8 cellular contexts compared by ENCODE assay signal in the genomic region with DNA sequence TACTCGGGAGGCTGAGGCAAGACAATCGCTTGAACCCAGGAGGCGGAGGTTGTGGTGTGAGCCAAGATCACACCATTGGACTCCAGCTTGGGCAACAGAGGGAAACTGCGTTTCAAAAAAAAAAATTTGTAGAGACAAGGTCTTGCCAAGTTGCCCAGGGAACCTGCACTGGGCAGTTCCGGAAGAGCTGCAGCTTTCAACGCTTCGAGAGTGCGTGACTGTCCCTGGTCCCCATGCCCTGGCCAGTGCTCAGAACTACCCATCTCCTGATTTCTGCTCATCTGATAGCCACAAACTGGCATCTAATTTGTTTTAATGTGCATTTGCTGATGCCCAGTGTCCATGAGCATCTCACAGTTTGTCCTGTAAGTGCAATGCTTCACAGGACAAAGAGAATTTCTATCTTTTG. TPM values are rescaled to one million over a fixed set of nuclear protein-coding genes. Genes with fewer than 3 reads are reported as not detected.
DNase-seq lines count a peak whose midpoint lies in the region; ATAC-seq, FAIRE-seq and TF ChIP-seq lines count a peak whose summit lies in the region.

No MANE protein-coding gene starts in this region.

- peak in 1 of 2 experiments; percentile 76 for DNase-seq in A549 (ENCODE audit: low read depth in 1 of 2, low spot score in 1 of 2)
- no peak for DNase-seq in activated naive CD8-positive, alpha-beta T cell treated with anti-CD3 and anti-CD28 coated beads, Interleukin-2, amount 50 U/mL, for 24 hours
- DNase-seq in kidney: no peak
- DNase-seq in tibial artery: no peak
- DNase-seq in GM19238 (ENCODE audit: insufficient read length, low spot score): no peak
- DNase-seq in GM13977 (ENCODE audit: low spot score): no peak

- FAIRE-seq in A549 (lab: Jason Lieb, UNC): no peak
- no peak for FAIRE-seq in kidney (lab: Jason Lieb, UNC)

- no peak for TF ChIP-seq RAD21 in A549 (conservative IDR thresholded peaks at IDR 0.05 in 1 of 2, IDR thresholded peaks at IDR 0.05 in 1 of 2)

- POLR2A ChIA-PET in A549 (lab: Yijun Ruan, JAX): interaction anchor here (0.7 to 4.4 kb wide), 7 partner anchors 8 to 114 kb away, joined by 3 to 19 read pairs (median 5); a partner anchor contains a TSS

- peak overlapping the region; percentile 98 for H3K4me3 Mint-ChIP-seq in activated naive CD8-positive, alpha-beta T cell treated with anti-CD3 and anti-CD28 coated beads, Interleukin-2, amount 50 U/mL, for 24 hours

- H3K9me3 Mint-ChIP-seq in activated naive CD8-positive, alpha-beta T cell treated with anti-CD3 and anti-CD28 coated beads, Interleukin-2, amount 50 U/mL, for 24 hours: no peaks in the 10 kb centered on the region

- H3K4me2 ChIP-seq in A549: peak overlapping the region; percentile 82

- TF ChIP-seq EP300 in A549 (IDR thresholded peaks at IDR 0.05): no peak

- CTCF ChIA-PET in A549 (lab: Yijun Ruan, JAX): interaction anchor here (0.6 to 4.9 kb wide), 12 partner anchors 10 to 434 kb away, joined by 3 to 34 read pairs (median 3); no protein-coding TSS in a partner anchor

- H3K27me3 ChIP-seq in HUES48 (ENCODE audit: control insufficient read depth, insufficient read depth, low read length): no peaks in the 10 kb centered on the region
- no peaks in the 10 kb centered on the region for H3K27me3 ChIP-seq in tibial artery

- TF ChIP-seq CTCF in A549 (IDR thresholded peaks at IDR 0.05) (no peak), kidney (IDR thresholded peaks at IDR 0.05; ENCODE audit: borderline replicate concordance, extremely low read depth, insufficient read depth) (no peak), tibial artery (IDR thresholded peaks at IDR 0.05) (no peak), GM13977 (IDR thresholded peaks at IDR 0.05; ENCODE audit: extremely low read depth, insufficient read depth, missing control alignments) (no peak)

- ATAC-seq in A549 (no peak), HG03097 (IDR thresholded peaks at IDR 0.05; ENCODE audit: low FRiP score, unreplicated experiment) (no peak)
- ATAC-seq in activated naive CD8-positive, alpha-beta T cell treated with anti-CD3 and anti-CD28 coated beads, Interleukin-2, amount 50 U/mL, for 24 hours: no peak

- H3K9ac ChIP-seq in HUES48 (ENCODE audit: low read depth, low read length): no peak overlapping the region
- H3K9ac ChIP-seq in kidney (ENCODE audit: low read length in 2 of 2): no peak overlapping the region

- peaks cover 29% of the 10 kb centered on the region for H3K4me1 Mint-ChIP-seq in activated naive CD8-positive, alpha-beta T cell treated with anti-CD3 and anti-CD28 coated beads, Interleukin-2, amount 50 U/mL, for 24 hours

- in situ Hi-C loops in GM13977 (cut with MboI; ENCODE audit: low pct_unique_long_range_greater_than_20kb, low sequenced_read_pairs, unreplicated experiment): no loop called here

- intact Hi-C loops in kidney (cut with DNase I): no loop called here
- intact Hi-C loops in tibial artery (cut with DNase I; ENCODE audit: low total_unique reads): no loop called here

- TF ChIP-seq POLR2A in A549 (IDR thresholded peaks at IDR 0.05; ENCODE audit: low read length): peak; percentile 36

- 62% methylated on average over 8 of the region's 8 CpGs for WGBS in A549 (ENCODE audit: missing lambda C conversion rate)

- H3K9me3 ChIP-seq in A549 (no peaks in the 10 kb centered on the region), HUES48 (ENCODE audit: control insufficient read depth, insufficient read depth, low read length) (no peaks in the 10 kb centered on the region), kidney (ENCODE audit: control insufficient read depth in 1 of 2, low read length in 2 of 2) (no peaks in the 10 kb centered on the region), tibial artery (no peaks in the 10 kb centered on the region)

- peak overlapping the region; percentile 96 for H3K27ac Mint-ChIP-seq in activated naive CD8-positive, alpha-beta T cell treated with anti-CD3 and anti-CD28 coated beads, Interleukin-2, amount 50 U/mL, for 24 hours

- peak overlapping the region; percentile 83 for H3K4me3 ChIP-seq in A549
- peak overlapping the region; percentile 97; the same call in 1 of the 2 replicates for H3K4me3 ChIP-seq in HUES48 (ENCODE audit: low read depth, low read length)
- peak overlapping the region; percentile 84 to 96 for H3K4me3 ChIP-seq in kidney (ENCODE audit: low read length in 2 of 2)
- peak overlapping the region; percentile 92 to 99 for H3K4me3 ChIP-seq in tibial artery

- H3K36me3 ChIP-seq in HUES48 (ENCODE audit: control insufficient read depth, insufficient read depth, low read length): peaks cover 35% of the 10 kb centered on the region
- H3K36me3 ChIP-seq in kidney (ENCODE audit: control insufficient read depth in 1 of 2, insufficient read depth in 2 of 2, low read length in 2 of 2): peaks cover 11 to 28% of the 10 kb centered on the region in 2 donors
- H3K36me3 ChIP-seq in tibial artery: peaks cover 43 to 48% (median 46%) of the 10 kb centered on the region in 3 donors

- H3K27me3 Mint-ChIP-seq in activated naive CD8-positive, alpha-beta T cell treated with anti-CD3 and anti-CD28 coated beads, Interleukin-2, amount 50 U/mL, for 24 hours: no peaks in the 10 kb centered on the region

- H3K4me1 ChIP-seq in A549: peaks cover 7% of the 10 kb centered on the region; the same call in 1 of the 3 replicates
- no peaks in the 10 kb centered on the region for H3K4me1 ChIP-seq in HUES48 (ENCODE audit: control insufficient read depth, insufficient read depth, low read length)
- peaks cover 3 to 13% of the 10 kb centered on the region in 2 donors for H3K4me1 ChIP-seq in kidney (ENCODE audit: control insufficient read depth in 1 of 2, insufficient read depth in 1 of 2, low read depth in 1 of 2, low read length in 2 of 2)
- peaks cover 0 to 18% (median 8%) of the 10 kb centered on the region in 4 donors for H3K4me1 ChIP-seq in tibial artery

- H3K27ac ChIP-seq in A549 (peak overlapping the region in 1 of 2 experiments; percentile 99; a peak in 3 of 6 replicates), HUES48 (ENCODE audit: low read depth, low read length) (peak overlapping the region; percentile 90), kidney (ENCODE audit: low read depth in 2 of 2, low read length in 2 of 2) (no peak overlapping the region), tibial artery (peak overlapping the region; percentile 95 to 100)

- H3K36me3 Mint-ChIP-seq in activated naive CD8-positive, alpha-beta T cell treated with anti-CD3 and anti-CD28 coated beads, Interleukin-2, amount 50 U/mL, for 24 hours (ENCODE audit: low read depth): peaks cover 38% of the 10 kb centered on the region

TF ChIP-seq in A549, 52 proteins besides CTCF, POLR2A, EP300 and RAD21 (continues in another document):
- 0 out of 2 replicates have a peak, but pooled peaks have one; percentile 15 for TF ChIP-seq HOXB13 (CRISPR knock-in tag; IDR thresholded peaks at IDR 0.05; ENCODE audit: low read depth)
- no peak for TF ChIP-seq HDAC2 (IDR thresholded peaks at IDR 0.05)
- TF ChIP-seq, protein P1, sequence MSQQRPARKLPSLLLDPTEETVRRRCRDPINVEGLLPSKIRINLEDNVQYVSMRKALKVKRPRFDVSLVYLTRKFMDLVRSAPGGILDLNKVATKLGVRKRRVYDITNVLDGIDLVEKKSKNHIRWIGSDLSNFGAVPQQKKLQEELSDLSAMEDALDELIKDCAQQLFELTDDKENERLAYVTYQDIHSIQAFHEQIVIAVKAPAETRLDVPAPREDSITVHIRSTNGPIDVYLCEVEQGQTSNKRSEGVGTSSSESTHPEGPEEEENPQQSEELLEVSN (IDR thresholded peaks at IDR 0.05; ENCODE audit: borderline replicate concordance, low read depth): no peak
- TF ChIP-seq NFE2L2 (conservative IDR thresholded peaks at IDR 0.05; ENCODE audit: low read length): no peak
- no peak for TF ChIP-seq BHLHE40 (IDR thresholded peaks at IDR 0.05; ENCODE audit: low read depth, low read length)
- no peak; the same call in 1 of the 2 replicates for TF ChIP-seq ZNF302 (CRISPR knock-in tag; IDR thresholded peaks at IDR 0.05)
- TF ChIP-seq KDM5A (IDR thresholded peaks at IDR 0.05): no peak
- no peak for TF ChIP-seq ZFP36 (IDR thresholded peaks at IDR 0.05; ENCODE audit: borderline replicate concordance, partially characterized antibody)

RNA-seq across cellular contexts. Expression of a gene that starts 4.0 kb away (rescaled TPM):
- polyA plus RNA-seq in A549 (2011; rRNA removed) (2,042 and 2,306 TPM in 2 replicates), A549 (2017; fragmentation: RNase III; extraction: RNeasy Plus Mini Kit Qiagen cat#74134 plus additional on column Dnase treatment) (7,182 to 8,782 TPM (median 7,263 TPM) in 3 replicates), kidney (ENCODE audit: insufficient read depth, low read depth, low replicate concordance) (1,350 TPM)
- 14,539 and 15,776 TPM in 2 replicates for polyA plus RNA-seq in A549 (2012; cell fraction: cytosol; rRNA removed)
- polyA plus RNA-seq in A549 (2012; cell fraction: nucleus; rRNA removed): 26,089 and 28,335 TPM in 2 replicates
- 2,054 and 3,772 TPM in 2 replicates for polyA minus RNA-seq in A549 (2011; rRNA and poly(A)+ RNA removed)
- 2,632 TPM for total RNA-seq in kidney

RNA-seq across cellular contexts. Expression of a gene that starts 19.5 kb away (rescaled TPM):
- polyA plus RNA-seq in A549 (2011; rRNA removed) (0.84 and 1.2 TPM in 2 replicates), A549 (2017; fragmentation: RNase III; extraction: RNeasy Plus Mini Kit Qiagen cat#74134 plus additional on column Dnase treatment) (1.3 to 1.7 TPM (median 1.3 TPM) in 3 replicates), kidney (ENCODE audit: insufficient read depth, low read depth, low replicate concordance) (0.26 TPM)
- polyA plus RNA-seq in A549 (2012; cell fraction: cytosol; rRNA removed): 0.74 and 1.1 TPM in 2 replicates
- 7.5 and 8.3 TPM in 2 replicates for polyA plus RNA-seq in A549 (2012; cell fraction: nucleus; rRNA removed)
- polyA minus RNA-seq in A549 (2011; rRNA and poly(A)+ RNA removed): 3.6 and 3.7 TPM in 2 replicates
- total RNA-seq in kidney: 3.8 TPM

RNA-seq across cellular contexts. Expression of a gene that starts 43.5 kb away (rescaled TPM):
- 5.4 and 7.2 TPM in 2 replicates for polyA plus RNA-seq in A549 (2011; rRNA removed)
- polyA plus RNA-seq in A549 (2012; cell fraction: cytosol; rRNA removed): 17.3 and 25.1 TPM in 2 replicates
- polyA plus RNA-seq in A549 (2012; cell fraction: nucleus; rRNA removed): 52.4 and 75.7 TPM in 2 replicates
- 16.2 to 17.7 TPM (median 16.8 TPM) in 3 replicates for polyA plus RNA-seq in A549 (2017; fragmentation: RNase III; extraction: RNeasy Plus Mini Kit Qiagen cat#74134 plus additional on column Dnase treatment)
- polyA minus RNA-seq in A549 (2011; rRNA and poly(A)+ RNA removed): 7.8 and 10.0 TPM in 2 replicates
- total RNA-seq in kidney: 28.6 TPM
- polyA plus RNA-seq in kidney (ENCODE audit: insufficient read depth, low read depth, low replicate concordance): 13.2 TPM

Comparison
In these comparisons a context has a peak if more than half of its experiments do, and no peak if none do; other contexts are left out.
1. H3K27ac ChIP-seq: peak in HUES48 (single experiment) and tibial artery (2 of 2); none in kidney (0 of 2).
2. Peak in every context shown above with its lines, with median percentiles within 50 percentile points of each other: H3K4me3 ChIP-seq.